ENCODE assay signal across 9 cellular contexts in the genomic region with DNA sequence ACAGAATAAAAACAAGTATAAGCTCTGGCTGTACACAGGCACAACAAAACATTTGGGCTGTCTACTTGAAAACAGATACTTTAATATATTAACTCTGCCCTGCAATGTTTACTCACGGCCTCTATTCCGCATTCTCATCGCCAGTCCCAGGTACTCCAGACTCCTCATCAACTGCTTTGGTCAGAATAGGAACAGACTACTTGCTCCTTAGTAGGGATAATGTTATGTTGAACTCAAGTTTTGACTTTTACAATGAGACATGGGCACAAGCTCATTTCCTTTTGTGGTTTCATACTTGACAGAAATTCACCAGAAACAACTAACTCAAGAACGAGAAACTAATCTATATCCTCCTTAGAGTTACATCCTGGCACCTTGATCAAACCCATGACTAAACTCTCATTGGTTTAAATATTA.
A peak's percentile ranks its signal among the peaks of the same experiment; 100 is the strongest.
DNase-seq lines count a peak whose midpoint lies in the region; ATAC-seq and TF ChIP-seq lines count a peak whose summit lies in the region.
"Had no signal": no experiment of that assay in that cellular context is flagged by ENCODE, and none has a peak within 500 bp of the region (broad histone marks: within the 10 kb centered on the region; RNA-seq: fewer than 3 reads in every experiment).

No MANE protein-coding gene starts in this region.

- peaks cover 79% of the 10 kb centered on the region for H3K4me1 Mint-ChIP-seq in activated naive CD8-positive, alpha-beta T cell treated with anti-CD3 and anti-CD28 coated beads, Interleukin-2, amount 50 U/mL, for 24 hours

- ATAC-seq in GM19452 (IDR thresholded peaks at IDR 0.05; ENCODE audit: unreplicated experiment) = peak; percentile 74
- ATAC-seq in HG03280 (IDR thresholded peaks at IDR 0.05; ENCODE audit: unreplicated experiment) = peak; percentile 54
- ATAC-seq in activated naive CD8-positive, alpha-beta T cell treated with anti-CD3 and anti-CD28 coated beads, Interleukin-2, amount 50 U/mL, for 24 hours = peak; percentile 70

- H3K36me3 Mint-ChIP-seq in activated naive CD8-positive, alpha-beta T cell treated with anti-CD3 and anti-CD28 coated beads, Interleukin-2, amount 50 U/mL, for 24 hours (ENCODE audit: low read depth) = peaks cover 14% of the 10 kb centered on the region

- H3K9me3 Mint-ChIP-seq in activated naive CD8-positive, alpha-beta T cell treated with anti-CD3 and anti-CD28 coated beads, Interleukin-2, amount 50 U/mL, for 24 hours = no peaks in the 10 kb centered on the region

- no peaks in the 10 kb centered on the region for H3K27me3 Mint-ChIP-seq in activated naive CD8-positive, alpha-beta T cell treated with anti-CD3 and anti-CD28 coated beads, Interleukin-2, amount 50 U/mL, for 24 hours

- H3K4me3 ChIP-seq in GM06990 (replicated peaks; ENCODE audit: low read depth, low read length) = peak overlapping the region; percentile 0; the same call in 1 of the 2 replicates

- DNase-seq in GM06990 (ENCODE audit: extremely low read depth, insufficient read length) (peak; percentile 25), SW 1271 (lab: John Stamatoyannopoulos, UW) (no peak), NCI-H82 treated with DMSO at 0.1 percent for 48 hours (lab: John Stamatoyannopoulos, UW; ENCODE audit: unreplicated experiment) (no peak), cardiac septum (ENCODE audit: low spot score) (no peak), cortex of kidney (lab: John Stamatoyannopoulos, UW) (no peak)
- DNase-seq in activated naive CD8-positive, alpha-beta T cell treated with anti-CD3 and anti-CD28 coated beads, Interleukin-2, amount 50 U/mL, for 24 hours = no peak
- DNase-seq: NCI-H187 had no signal

- H3K4me3 Mint-ChIP-seq in activated naive CD8-positive, alpha-beta T cell treated with anti-CD3 and anti-CD28 coated beads, Interleukin-2, amount 50 U/mL, for 24 hours = peak overlapping the region; percentile 82

- no peaks in the 10 kb centered on the region for H3K36me3 ChIP-seq in GM06990 (ENCODE audit: control insufficient read depth, insufficient read depth, low read length)

- H3K27me3 ChIP-seq in GM06990 (replicated peaks; ENCODE audit: control insufficient read depth, insufficient read depth, low read length) = no peaks in the 10 kb centered on the region

- intact Hi-C loops in cardiac septum (cut with DNase I) = no loop called here

- H3K27ac Mint-ChIP-seq in activated naive CD8-positive, alpha-beta T cell treated with anti-CD3 and anti-CD28 coated beads, Interleukin-2, amount 50 U/mL, for 24 hours = peak overlapping the region; percentile 89

- no peak for TF ChIP-seq CTCF in GM06990 (IDR thresholded peaks at IDR 0.05; ENCODE audit: insufficient read depth, low read length, poor library complexity, severe bottlenecking)
